In the genomic region with DNA sequence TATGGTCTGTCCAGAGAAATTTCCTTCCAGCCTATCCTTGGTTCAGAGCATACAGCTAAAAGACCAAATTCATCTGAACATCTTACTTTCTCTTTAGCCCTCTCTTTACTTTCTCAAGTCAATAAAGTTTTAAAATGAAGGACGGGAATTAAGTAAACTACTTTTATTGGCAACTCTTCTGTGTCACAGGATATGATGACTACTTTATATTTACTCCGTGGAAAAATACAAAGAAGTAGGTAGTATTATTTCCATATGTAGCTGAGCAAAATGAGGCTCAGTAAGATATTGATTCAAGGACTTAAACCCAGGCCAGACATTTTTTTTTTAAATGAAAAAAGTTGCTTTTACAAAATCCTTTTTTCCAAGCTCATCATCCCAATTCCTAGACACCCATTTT, we compare ENCODE assay signal across 31 cellular contexts.
"Had no signal": no experiment of that assay in that cellular context is flagged by ENCODE, and none has a peak within 500 bp of the region (broad histone marks: within the 10 kb centered on the region; RNA-seq: fewer than 3 reads in every experiment).

No MANE protein-coding gene starts in this region.

- H3K4me3 ChIP-seq: ascending aorta, MG63 had no signal

- H3K4me1 Mint-ChIP-seq: activated T-helper 17 cell treated with anti-CD3 and anti-CD28 coated beads, Interleukin-2, amount 50 U/mL, for 72 hours had no signal

- ATAC-seq: activated CD8-positive, alpha-beta T cell treated with anti-CD3 and anti-CD28 coated beads for 36 hours; activated T-cell treated with anti-CD3 and anti-CD28 coated beads, Interleukin-2, amount 50 U/mL, for 72 hours; activated T-helper 17 cell treated with anti-CD3 and anti-CD28 coated beads, Interleukin-2, amount 50 U/mL, for 72 hours had no signal

- H3K9me3 Mint-ChIP-seq: activated CD8-positive, alpha-beta T cell treated with anti-CD3 and anti-CD28 coated beads for 36 hours; activated naive CD8-positive, alpha-beta T cell treated with anti-CD3 and anti-CD28 coated beads for 36 hours; activated T-cell treated with anti-CD3 and anti-CD28 coated beads, Interleukin-2, amount 50 U/mL, for 72 hours; activated T-helper 17 cell treated with anti-CD3 and anti-CD28 coated beads, Interleukin-2, amount 50 U/mL, for 72 hours had no signal

- H3K27ac Mint-ChIP-seq: activated CD8-positive, alpha-beta T cell treated with anti-CD3 and anti-CD28 coated beads for 36 hours; activated naive CD8-positive, alpha-beta T cell treated with anti-CD3 and anti-CD28 coated beads for 36 hours; activated T-cell treated with anti-CD3 and anti-CD28 coated beads, Interleukin-2, amount 50 U/mL, for 72 hours; activated T-helper 17 cell treated with anti-CD3 and anti-CD28 coated beads, Interleukin-2, amount 50 U/mL, for 72 hours had no signal

- H3K4me1 ChIP-seq: ascending aorta had no signal

- H3K27me3 Mint-ChIP-seq: activated naive CD8-positive, alpha-beta T cell treated with anti-CD3 and anti-CD28 coated beads for 36 hours had no signal

- H3K27me3 ChIP-seq: ascending aorta, MG63 had no signal

- H3K36me3 Mint-ChIP-seq: activated naive CD8-positive, alpha-beta T cell treated with anti-CD3 and anti-CD28 coated beads for 36 hours had no signal

- H3K36me3 ChIP-seq: ascending aorta, MG63, WERI-Rb-1 had no signal

- H3K9me3 ChIP-seq: ascending aorta had no signal

- H3K27ac ChIP-seq: ascending aorta, WERI-Rb-1 had no signal

- H3K4me3 Mint-ChIP-seq: activated CD8-positive, alpha-beta T cell treated with anti-CD3 and anti-CD28 coated beads for 36 hours; activated naive CD8-positive, alpha-beta T cell treated with anti-CD3 and anti-CD28 coated beads for 36 hours; activated T-cell treated with anti-CD3 and anti-CD28 coated beads, Interleukin-2, amount 50 U/mL, for 72 hours; activated T-helper 17 cell treated with anti-CD3 and anti-CD28 coated beads, Interleukin-2, amount 50 U/mL, for 72 hours had no signal

- DNase-seq: activated CD4-positive, alpha-beta T cell treated with anti-CD3 and anti-CD28 coated beads for 1 hour; activated CD4-positive, alpha-beta T cell treated with anti-CD3 and anti-CD28 coated beads for 48 hours; activated CD4-positive, CD25-positive, alpha-beta regulatory T cell; activated CD8-positive, alpha-beta T cell treated with anti-CD3 and anti-CD28 coated beads for 36 hours; activated effector memory CD4-positive, alpha-beta T cell treated with anti-CD3 and anti-CD28 coated beads, Interleukin-2, amount 50 U/mL, for 16 hours; activated naive CD4-positive, alpha-beta T cell; activated naive CD4-positive, alpha-beta T cell treated with anti-CD3 and anti-CD28 coated beads, Interleukin-2, amount 50 U/mL, for 16 hours; activated naive CD8-positive, alpha-beta T cell treated with anti-CD3 and anti-CD28 coated beads for 36 hours; activated T-cell treated with anti-CD3 and anti-CD28 coated beads, Interleukin-2, amount 50 U/mL, for 1 hour; activated T-cell treated with anti-CD3 and anti-CD28 coated beads, Interleukin-2, amount 50 U/mL, for 72 hours; amygdala; Kasumi-1; KG1; MG63; NCI-H1048; NCI-H1105 treated with DMSO at 0.1 percent for 48 hours; NCI-H1436; NCI-H1694; NCI-H1930; NCI-H2081 treated with DMSO at 0.1 percent for 48 hours; NCI-H226; NCI-H446 treated with DMSO at 0.1 percent for 48 hours; NCI-H524 treated with DMSO at 0.1 percent for 48 hours; Right ventricle myocardium superior; SW 1271; T-helper 1 cell; T-helper 2 cell; T-helper 9 cell; WERI-Rb-1 had no signal
